ENCODE assay signal across 20 cellular contexts in genomic region chr1:217188280-217189235, GRCh38.
DNase-seq lines count a peak whose midpoint lies in the region; ATAC-seq and TF ChIP-seq lines count a peak whose summit lies in the region.
"Had no signal": no experiment of that assay in that cellular context is flagged by ENCODE, and none has a peak within 500 bp of the region (broad histone marks: within the 10 kb centered on the region; RNA-seq: fewer than 3 reads in every experiment).

No MANE protein-coding gene starts in this region.

- H2AK5ac ChIP-seq in mesenchymal stem cell (ENCODE audit: low read length, severe bottlenecking): no peak overlapping the region

- H2BK12ac ChIP-seq in mesenchymal stem cell (ENCODE audit: low read length in 2 of 2): no peak overlapping the region

- 54% methylated on average over 6 of the region's 7 CpGs for WGBS in mesenchymal stem cell

- H4K91ac ChIP-seq in mesenchymal stem cell (ENCODE audit: low read length): no peak overlapping the region

- H3K36me3 ChIP-seq in mesenchymal stem cell (ENCODE audit: control insufficient read depth in 1 of 2, insufficient read depth in 2 of 2, low read depth in 1 of 2, low read length in 2 of 2): no peaks in the 10 kb centered on the region
- H3K36me3 ChIP-seq: right lobe of liver, upper lobe of right lung, WERI-Rb-1 had no signal

- no peak overlapping the region for H2BK120ac ChIP-seq in mesenchymal stem cell (ENCODE audit: low read depth, low read length)

- no peaks in the 10 kb centered on the region for H3K79me1 ChIP-seq in mesenchymal stem cell (replicated peaks; ENCODE audit: low read length, poor library complexity, severe bottlenecking)

- intact Hi-C loops in posterior vena cava (cut with DNase I): no loop called here

- H3K4me3 ChIP-seq in cardiac fibroblast (replicated peaks in 1 of 2; ENCODE audit: low read depth in 2 of 2, low read length in 2 of 2) (no peak overlapping the region), mesenchymal stem cell (ENCODE audit: insufficient read depth in 1 of 2, low read depth in 1 of 2, low read length in 2 of 2) (no peak overlapping the region)
- H3K4me3 ChIP-seq: right lobe of liver, upper lobe of right lung had no signal

- peak; percentile 6 for DNase-seq in NCI-H2196 (lab: John Stamatoyannopoulos, UW; ENCODE audit: unreplicated experiment)
- no peak for DNase-seq in NCI-H2196 treated with DMSO at 0.1 percent for 48 hours (lab: John Stamatoyannopoulos, UW; ENCODE audit: unreplicated experiment)
- peak; percentile 19 for DNase-seq in NCI-H128 (lab: John Stamatoyannopoulos, UW; ENCODE audit: unreplicated experiment)
- DNase-seq in cardiac fibroblast (ENCODE audit: low read depth in 2 of 2): peak; percentile 25 to 54
- DNase-seq in mesenchymal stem cell: peak; percentile 2
- no peak for DNase-seq in HuH-7 (ENCODE audit: low spot score)
- DNase-seq in posterior vena cava (ENCODE audit: low spot score): no peak
- DNase-seq: activated CD4-positive, alpha-beta T cell treated with anti-CD3 and anti-CD28 coated beads, Interleukin-2, amount 10 ng/mL, durations not matched to agents 7 days and 5 days; effector memory CD4-positive, alpha-beta T cell; glutamatergic neuron; GOT3; left colon; NCI-H146; right lobe of liver; stimulated activated CD4-positive, alpha-beta T cell treated with anti-CD3 and anti-CD28 coated beads, Interleukin-15, amount 100 ng/mL, for 24 hours; stimulated activated CD8-positive, alpha-beta memory T cell treated with anti-CD3 and anti-CD28 coated beads, Interleukin-4, amount 100 ng/mL, for 48 hours; upper lobe of right lung; WERI-Rb-1 had no signal

- ATAC-seq in GM21360 (IDR thresholded peaks at IDR 0.05; ENCODE audit: unreplicated experiment): no peak
- ATAC-seq: left colon; natural killer cell treated with Interleukin-12 subunit alpha and Interleukin-12 subunit beta and Interleukin-15 and Interleukin-18, amount 100 ng/mL, for 72 hours; right lobe of liver; upper lobe of right lung had no signal

- no peak overlapping the region for H3K9ac ChIP-seq in mesenchymal stem cell (ENCODE audit: low read length)

- no peak overlapping the region for H3K4me2 ChIP-seq in mesenchymal stem cell (ENCODE audit: low read length, poor library complexity, severe bottlenecking)

- TF ChIP-seq CTCF in cardiac fibroblast (IDR thresholded peaks at IDR 0.05; ENCODE audit: low read depth, low read length): no peak

- no peak overlapping the region for H3K18ac ChIP-seq in mesenchymal stem cell (ENCODE audit: low read depth in 1 of 2, low read length in 2 of 2)

- no peak overlapping the region for H3K14ac ChIP-seq in mesenchymal stem cell (ENCODE audit: low read length in 2 of 2)

- no peaks in the 10 kb centered on the region for H3K27me3 ChIP-seq in mesenchymal stem cell (ENCODE audit: control insufficient read depth in 1 of 2, insufficient read depth in 1 of 2, low read length in 2 of 2)
- H3K27me3 ChIP-seq: right lobe of liver, upper lobe of right lung had no signal

- H4K8ac ChIP-seq in mesenchymal stem cell (ENCODE audit: low read length): no peak overlapping the region

- no peak overlapping the region for H3K4ac ChIP-seq in mesenchymal stem cell (ENCODE audit: low read depth in 1 of 2, low read length in 2 of 2)

- no peak overlapping the region for H3K23ac ChIP-seq in mesenchymal stem cell (ENCODE audit: low read length in 2 of 2)

- no peaks in the 10 kb centered on the region for H3K4me1 ChIP-seq in mesenchymal stem cell (ENCODE audit: control insufficient read depth, insufficient read depth, low read depth, low read length)
- H3K4me1 ChIP-seq: right lobe of liver, upper lobe of right lung had no signal

- no peak overlapping the region for H2BK5ac ChIP-seq in mesenchymal stem cell (ENCODE audit: low read depth, low read length, poor library complexity, severe bottlenecking)

- no peak overlapping the region for H2AFZ ChIP-seq in mesenchymal stem cell (ENCODE audit: low read depth, low read length)

- no peak overlapping the region for H2BK15ac ChIP-seq in mesenchymal stem cell (ENCODE audit: low read depth, poor library complexity, severe bottlenecking)

- H3K9me3 ChIP-seq in mesenchymal stem cell (ENCODE audit: control insufficient read depth, low read length): peaks cover 6% of the 10 kb centered on the region
- H3K9me3 ChIP-seq: right lobe of liver, upper lobe of right lung had no signal

- H3K27ac ChIP-seq in mesenchymal stem cell (ENCODE audit: low read length, poor library complexity, severe bottlenecking): no peak overlapping the region
- H3K27ac ChIP-seq: right lobe of liver, upper lobe of right lung, WERI-Rb-1 had no signal

Comparison
In these comparisons a context has a peak if more than half of its experiments do, and no peak if none do; other contexts are left out.
1. DNase-seq: peak in NCI-H2196 (single experiment), NCI-H128 (single experiment), cardiac fibroblast (2 of 2) and mesenchymal stem cell (single experiment); none in NCI-H2196 treated with DMSO at 0.1 percent for 48 hours (single experiment), HuH-7 (single experiment) and posterior vena cava (single experiment).